Comparison of ENCODE assay signal across 12 cellular contexts in the genomic region with DNA sequence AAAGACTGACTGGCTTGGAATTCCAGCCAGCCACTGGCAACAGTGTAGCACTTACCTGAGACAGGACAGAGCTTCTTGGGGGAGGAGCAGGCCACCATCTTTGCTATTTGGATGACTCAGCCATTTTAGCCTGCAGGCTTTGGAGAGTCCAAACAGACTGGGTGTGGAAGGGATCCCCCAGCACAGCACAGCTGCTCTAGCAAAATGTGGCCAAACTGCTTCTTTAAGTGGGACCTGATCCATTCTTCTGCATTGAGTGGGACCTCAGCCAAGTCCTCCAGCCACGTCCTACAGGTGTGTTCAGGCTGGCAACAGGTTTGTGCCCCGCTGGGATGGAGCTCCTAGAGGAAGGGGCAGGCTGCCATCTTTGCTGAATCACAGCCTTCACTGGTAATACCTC.
"Had no signal": no experiment of that assay in that cellular context is flagged by ENCODE, and none has a peak within 500 bp of the region (broad histone marks: within the 10 kb centered on the region; RNA-seq: fewer than 3 reads in every experiment).

No MANE protein-coding gene starts in this region.

- DNase-seq: activated CD4-positive, alpha-beta T cell treated with anti-CD3 and anti-CD28 coated beads, Interleukin-2, amount 10 ng/mL, durations not matched to agents 7 days and 5 days; activated CD4-positive, CD25-positive, alpha-beta regulatory T cell; activated CD8-positive, alpha-beta memory T cell treated with anti-CD3 and anti-CD28 coated beads, Interleukin-2, amount 50 U/mL, for 48 hours; activated naive CD4-positive, alpha-beta T cell; activated T-cell treated with anti-CD3 and anti-CD28 coated beads, Interleukin-2, amount 50 U/mL, for 72 hours; anterior cingulate cortex; dermis blood vessel endothelial cell; erythroblast; left lung; mesenchymal stem cell; stimulated activated CD4-positive, alpha-beta T cell treated with anti-CD3 and anti-CD28 coated beads, Interleukin-12 subunit alpha, Interleukin-12 subunit beta, amount 100 ng/mL, for 4 hours; stimulated activated CD4-positive, alpha-beta T cell treated with anti-CD3 and anti-CD28 coated beads, Interleukin-2, amount 100 ng/mL, for 24 hours had no signal

- H3K27ac ChIP-seq: left lung had no signal

- H3K4me1 ChIP-seq: left lung had no signal

- H3K27me3 ChIP-seq: left lung had no signal

- H3K4me3 ChIP-seq: left lung had no signal
